1 cellular context compared by ENCODE assay signal in the genomic region with DNA sequence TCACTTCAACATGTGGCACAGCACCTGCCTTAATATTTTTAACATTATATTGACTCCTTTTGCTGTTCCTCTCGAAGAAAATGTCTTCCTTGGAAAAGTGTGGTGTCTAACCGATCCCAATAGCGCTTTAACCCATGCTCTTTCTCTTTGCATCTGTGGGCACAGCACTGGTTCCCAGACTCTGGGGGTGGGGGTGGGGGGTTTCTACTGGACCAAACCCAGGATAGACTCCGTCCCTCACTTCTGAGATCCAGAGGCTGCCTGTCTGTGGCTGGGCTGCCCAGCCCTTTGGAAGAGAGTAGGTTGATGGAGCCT.
TF ChIP-seq lines count a peak whose summit lies in the region.

No MANE protein-coding gene starts in this region.

TF ChIP-seq in SK-N-SH treated with all-trans-retinoic acid at 6 μM for 48 hours, 23 proteins besides CTCF, POLR2A, EP300 and RAD21 (continued from another document):
- TF ChIP-seq, protein P1, sequence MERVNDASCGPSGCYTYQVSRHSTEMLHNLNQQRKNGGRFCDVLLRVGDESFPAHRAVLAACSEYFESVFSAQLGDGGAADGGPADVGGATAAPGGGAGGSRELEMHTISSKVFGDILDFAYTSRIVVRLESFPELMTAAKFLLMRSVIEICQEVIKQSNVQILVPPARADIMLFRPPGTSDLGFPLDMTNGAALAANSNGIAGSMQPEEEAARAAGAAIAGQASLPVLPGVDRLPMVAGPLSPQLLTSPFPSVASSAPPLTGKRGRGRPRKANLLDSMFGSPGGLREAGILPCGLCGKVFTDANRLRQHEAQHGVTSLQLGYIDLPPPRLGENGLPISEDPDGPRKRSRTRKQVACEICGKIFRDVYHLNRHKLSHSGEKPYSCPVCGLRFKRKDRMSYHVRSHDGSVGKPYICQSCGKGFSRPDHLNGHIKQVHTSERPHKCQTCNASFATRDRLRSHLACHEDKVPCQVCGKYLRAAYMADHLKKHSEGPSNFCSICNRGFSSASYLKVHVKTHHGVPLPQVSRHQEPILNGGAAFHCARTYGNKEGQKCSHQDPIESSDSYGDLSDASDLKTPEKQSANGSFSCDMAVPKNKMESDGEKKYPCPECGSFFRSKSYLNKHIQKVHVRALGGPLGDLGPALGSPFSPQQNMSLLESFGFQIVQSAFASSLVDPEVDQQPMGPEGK (CRISPR knock-in tag; IDR thresholded peaks at IDR 0.05; ENCODE audit: borderline replicate concordance) = no peak
- TF ChIP-seq CSDC2 (CRISPR knock-in tag; IDR thresholded peaks at IDR 0.05) = no peak
TF ChIP-seq in SK-N-SH treated with all-trans-retinoic acid at 6 μM for 48 hours: peak in this region for 0.
